In the genomic region with DNA sequence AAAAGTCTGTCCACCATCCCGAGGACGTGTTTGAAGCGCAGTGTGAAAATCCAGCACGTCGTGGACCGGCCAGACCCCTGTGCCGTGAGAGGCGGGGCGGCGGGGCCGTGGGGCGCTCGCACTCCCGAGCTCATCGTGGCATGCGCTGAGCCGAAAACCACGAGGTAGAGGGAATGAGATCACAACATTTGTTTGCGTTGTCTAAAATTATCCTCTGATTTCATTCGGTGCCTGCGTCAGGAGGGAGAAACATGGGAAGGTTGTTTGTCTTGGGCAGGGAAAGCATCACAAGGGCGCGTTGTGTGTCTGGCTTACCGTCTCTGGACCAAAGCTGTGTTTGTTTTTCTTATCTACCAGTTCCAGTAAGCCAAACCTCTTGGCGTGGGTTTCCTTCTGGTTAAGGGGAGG, we compare ENCODE assay signal across 13 cellular contexts.
DNase-seq lines count a peak whose midpoint lies in the region; ATAC-seq and TF ChIP-seq lines count a peak whose summit lies in the region.
"Had no signal": no experiment of that assay in that cellular context is flagged by ENCODE, and none has a peak within 500 bp of the region (broad histone marks: within the 10 kb centered on the region; RNA-seq: fewer than 3 reads in every experiment).

No MANE protein-coding gene starts in this region.

- H3K4me3 ChIP-seq in ascending aorta: peak overlapping the region; percentile 36 to 45
- H3K4me3 ChIP-seq in right atrium auricular region: no peak overlapping the region
- no peak overlapping the region for H3K4me3 ChIP-seq in gastrocnemius medialis
- H3K4me3 ChIP-seq in Karpas-422 (ENCODE audit: low read length): no peak overlapping the region
- no peak overlapping the region for H3K4me3 ChIP-seq in neural progenitor cell

- H3K27ac Mint-ChIP-seq in neural progenitor cell: no peak overlapping the region
- H3K27ac Mint-ChIP-seq: brain; natural killer cell treated with Interleukin-12 subunit alpha and Interleukin-12 subunit beta and Interleukin-15 and Interleukin-18, amount 100 ng/mL, for 72 hours had no signal

- TF ChIP-seq CTCF in ascending aorta (IDR thresholded peaks at IDR 0.05) (no peak), right atrium auricular region (IDR thresholded peaks at IDR 0.05) (no peak), gastrocnemius medialis (IDR thresholded peaks at IDR 0.05 in 4 of 5, conservative IDR thresholded peaks at IDR 0.05 in 1 of 5) (no peak), neural progenitor cell (IDR thresholded peaks at IDR 0.05) (no peak)

- peak in 1 of 2 donors; percentile 43 for TF ChIP-seq POLR2A in gastrocnemius medialis (IDR thresholded peaks at IDR 0.05)

- H3K4me1 Mint-ChIP-seq in neural progenitor cell: peaks cover 6% of the 10 kb centered on the region
- H3K4me1 Mint-ChIP-seq: brain had no signal

- H3K36me3 ChIP-seq in ascending aorta (peaks cover 13 to 24% of the 10 kb centered on the region in 2 donors), right atrium auricular region (peaks cover 48% of the 10 kb centered on the region), gastrocnemius medialis (peaks cover 0 to 6% of the 10 kb centered on the region in 2 donors), Karpas-422 (ENCODE audit: insufficient read depth, low read length) (no peaks in the 10 kb centered on the region), neural progenitor cell (no peaks in the 10 kb centered on the region)

- DNase-seq in DMS153 treated with DMSO at 0.1 percent for 48 hours (lab: John Stamatoyannopoulos, UW; ENCODE audit: unreplicated experiment) (peak; percentile 60), ascending aorta (ENCODE audit: low spot score in 2 of 2) (peak; percentile 78 to 94), right atrium auricular region (ENCODE audit: low spot score) (peak; percentile 88), gastrocnemius medialis (no peak), Karpas-422 (no peak), neural progenitor cell (ENCODE audit: low spot score) (no peak), NCI-H2227 (lab: John Stamatoyannopoulos, UW; ENCODE audit: unreplicated experiment) (no peak)
- DNase-seq: activated CD4-positive, alpha-beta T cell treated with anti-CD3 and anti-CD28 coated beads, Interleukin-2, amount 50 U/mL, for 1 hour; NCI-H2107; stimulated activated CD4-positive, alpha-beta T cell treated with anti-CD3 and anti-CD28 coated beads, Interleukin-15, amount 100 ng/mL, for 24 hours had no signal

- ATAC-seq in gastrocnemius medialis (peak; percentile 73 to 74), HG02970 (IDR thresholded peaks at IDR 0.05; ENCODE audit: low FRiP score, unreplicated experiment) (no peak)

- H3K36me3 Mint-ChIP-seq in neural progenitor cell: peaks cover 15% of the 10 kb centered on the region
- H3K36me3 Mint-ChIP-seq: natural killer cell treated with Interleukin-12 subunit alpha and Interleukin-12 subunit beta and Interleukin-15 and Interleukin-18, amount 100 ng/mL, for 72 hours had no signal

- no peak overlapping the region for H3K4me2 ChIP-seq in Karpas-422 (ENCODE audit: low read depth, low read length, poor library complexity, severe bottlenecking)
- no peak overlapping the region for H3K4me2 ChIP-seq in neural progenitor cell

- in situ Hi-C loops in gastrocnemius medialis (cut with MboI; ENCODE audit: low sequenced_read_pairs in 4 of 4): no loop called here

- H3K9me2 ChIP-seq in Karpas-422 (replicated peaks; ENCODE audit: insufficient read depth, low read length): no peaks in the 10 kb centered on the region

- H2AFZ ChIP-seq in Karpas-422 (ENCODE audit: low read length): no peak overlapping the region
- H2AFZ ChIP-seq in neural progenitor cell (replicated peaks): no peak overlapping the region

- H3K4me3 Mint-ChIP-seq in neural progenitor cell: no peak overlapping the region
- H3K4me3 Mint-ChIP-seq: brain; natural killer cell treated with Interleukin-12 subunit alpha and Interleukin-12 subunit beta and Interleukin-15 and Interleukin-18, amount 100 ng/mL, for 72 hours had no signal

- no peaks in the 10 kb centered on the region for H4K20me1 ChIP-seq in Karpas-422 (ENCODE audit: insufficient read depth, low read depth, low read length)
- H4K20me1 ChIP-seq in neural progenitor cell (ENCODE audit: low read depth): no peaks in the 10 kb centered on the region

- no peaks in the 10 kb centered on the region for H3K9me3 ChIP-seq in ascending aorta
- H3K9me3 ChIP-seq in right atrium auricular region: no peaks in the 10 kb centered on the region
- H3K9me3 ChIP-seq in gastrocnemius medialis: no peaks in the 10 kb centered on the region
- H3K9me3 ChIP-seq in Karpas-422 (ENCODE audit: low read length): no peaks in the 10 kb centered on the region
- H3K9me3 ChIP-seq in neural progenitor cell (ENCODE audit: low read depth): no peaks in the 10 kb centered on the region

- intact Hi-C loops in ascending aorta (cut with DNase I): loop anchor here (1.0 to 10.0 kb wide), 4 partner anchors 78 to 845 kb away; no protein-coding TSS in a partner anchor
- intact Hi-C loops in gastrocnemius medialis (cut with DNase I; ENCODE audit: low total_unique reads): no loop called here

- no peaks in the 10 kb centered on the region for H3K79me2 ChIP-seq in Karpas-422 (ENCODE audit: low read length)
- no peaks in the 10 kb centered on the region for H3K79me2 ChIP-seq in neural progenitor cell (ENCODE audit: low read depth)

- H3K9ac ChIP-seq in Karpas-422 (ENCODE audit: low read length) (no peak overlapping the region), neural progenitor cell (no peak overlapping the region)

- no peaks in the 10 kb centered on the region for H3K27me3 Mint-ChIP-seq in neural progenitor cell (ENCODE audit: insufficient read depth, low read depth)

- H3K27ac ChIP-seq in ascending aorta (peak overlapping the region; percentile 85 to 92), right atrium auricular region (peak overlapping the region in 1 of 2 donors; percentile 65), gastrocnemius medialis (peak overlapping the region in 3 of 4 donors; percentile 71 to 77 (median 74)), Karpas-422 (ENCODE audit: low read length) (no peak overlapping the region), neural progenitor cell (no peak overlapping the region)

- H3K4me1 ChIP-seq in ascending aorta (peaks cover 25 to 43% of the 10 kb centered on the region in 2 donors), right atrium auricular region (peaks cover 0 to 14% of the 10 kb centered on the region in 2 donors), gastrocnemius medialis (no peaks in the 10 kb centered on the region), Karpas-422 (ENCODE audit: low read length) (no peaks in the 10 kb centered on the region), neural progenitor cell (peaks cover 8% of the 10 kb centered on the region)

- H3K27me3 ChIP-seq in ascending aorta (no peaks in the 10 kb centered on the region), right atrium auricular region (no peaks in the 10 kb centered on the region), gastrocnemius medialis (no peaks in the 10 kb centered on the region), Karpas-422 (ENCODE audit: low read length) (no peaks in the 10 kb centered on the region), neural progenitor cell (no peaks in the 10 kb centered on the region)

- H3K9me3 Mint-ChIP-seq in neural progenitor cell: peaks cover 4% of the 10 kb centered on the region
- H3K9me3 Mint-ChIP-seq: natural killer cell treated with Interleukin-12 subunit alpha and Interleukin-12 subunit beta and Interleukin-15 and Interleukin-18, amount 100 ng/mL, for 72 hours had no signal

- H3F3A ChIP-seq in neural progenitor cell (ENCODE audit: low read depth): no peaks in the 10 kb centered on the region

Comparison
In these comparisons a context has a peak if more than half of its experiments do, and no peak if none do; other contexts are left out.
1. DNase-seq: peak in DMS153 treated with DMSO at 0.1 percent for 48 hours (single experiment), ascending aorta (2 of 2) and right atrium auricular region (single experiment); none in gastrocnemius medialis (0 of 2), Karpas-422 (single experiment), neural progenitor cell (single experiment) and NCI-H2227 (single experiment).
2. H3K27ac ChIP-seq: peak in ascending aorta (2 of 2) and gastrocnemius medialis (3 of 4); none in Karpas-422 (single experiment) and neural progenitor cell (single experiment).
3. H3K4me3 ChIP-seq: peak in ascending aorta (2 of 2); none in right atrium auricular region (0 of 2), gastrocnemius medialis (0 of 4), Karpas-422 (single experiment) and neural progenitor cell (single experiment).